ENCODE assay signal across 8 cellular contexts in genomic region chr4:123587983-123588494, GRCh38.
DNase-seq lines count a peak whose midpoint lies in the region; ATAC-seq and TF ChIP-seq lines count a peak whose summit lies in the region.

No MANE protein-coding gene starts in this region.

- DNase-seq in HCEC 1CT (peak; percentile 78), NCI-H345 treated with DMSO at 0.1 percent for 48 hours (lab: John Stamatoyannopoulos, UW; ENCODE audit: unreplicated experiment) (peak; percentile 44), erythroblast (lab: John Stamatoyannopoulos, UW) (peak; percentile 3 to 47), sciatic nerve (ENCODE audit: low spot score) (no peak), NCI-H446 (lab: John Stamatoyannopoulos, UW) (no peak), superior temporal gyrus (ENCODE audit: extremely low spot score) (no peak)

- peaks cover 23 to 35% (median 31%) of the 10 kb centered on the region in 10 experiments for H3K4me1 ChIP-seq in BLaER1 treated with 17β-estradiol and CSF1 and Interleukin-3, amounts not matched to agents 10 nM and 100 nM

- no peaks in the 10 kb centered on the region for H3K27me3 Mint-ChIP-seq in activated T-helper 17 cell treated with anti-CD3 and anti-CD28 coated beads, Interleukin-2, amount 50 U/mL, for 72 hours

- peak; percentile 76 for ATAC-seq in sciatic nerve
- ATAC-seq in activated T-helper 17 cell treated with anti-CD3 and anti-CD28 coated beads, Interleukin-2, amount 50 U/mL, for 72 hours (replicated peaks): no peak

- TF ChIP-seq POLR2A in erythroblast (IDR thresholded peaks at IDR 0.05; ENCODE audit: low read length): no peak

- H3K27me3 ChIP-seq in BLaER1 treated with 17β-estradiol and CSF1 and Interleukin-3, amounts not matched to agents 10 nM and 100 nM: peaks cover 0 to 10% (median 0%) of the 10 kb centered on the region in 11 experiments; a peak in 3 of 22 replicates

- H3K4me2 ChIP-seq in BLaER1 treated with 17β-estradiol and CSF1 and Interleukin-3, amounts not matched to agents 10 nM and 100 nM: peak overlapping the region; percentile 63 to 84 (median 75)

- H3K4me3 ChIP-seq in BLaER1 treated with 17β-estradiol and CSF1 and Interleukin-3, amounts not matched to agents 10 nM and 100 nM: no peak overlapping the region

- no peak overlapping the region for H3K4me3 Mint-ChIP-seq in activated T-helper 17 cell treated with anti-CD3 and anti-CD28 coated beads, Interleukin-2, amount 50 U/mL, for 72 hours

- H3K36me3 Mint-ChIP-seq in activated T-helper 17 cell treated with anti-CD3 and anti-CD28 coated beads, Interleukin-2, amount 50 U/mL, for 72 hours (ENCODE audit: low read depth): no peaks in the 10 kb centered on the region

- peak overlapping the region; percentile 25 to 85 (median 57); a peak in 18 of 22 replicates for H3K27ac ChIP-seq in BLaER1 treated with 17β-estradiol and CSF1 and Interleukin-3, amounts not matched to agents 10 nM and 100 nM

- H3K9me3 Mint-ChIP-seq in activated T-helper 17 cell treated with anti-CD3 and anti-CD28 coated beads, Interleukin-2, amount 50 U/mL, for 72 hours: no peaks in the 10 kb centered on the region

- H3K4me1 Mint-ChIP-seq in activated T-helper 17 cell treated with anti-CD3 and anti-CD28 coated beads, Interleukin-2, amount 50 U/mL, for 72 hours: no peaks in the 10 kb centered on the region

- peak overlapping the region in 5 of 11 experiments; percentile 33 to 65 (median 48); a peak in 10 of 22 replicates for H3K9ac ChIP-seq in BLaER1 treated with 17β-estradiol and CSF1 and Interleukin-3, amounts not matched to agents 10 nM and 100 nM

- H3K27ac Mint-ChIP-seq in activated T-helper 17 cell treated with anti-CD3 and anti-CD28 coated beads, Interleukin-2, amount 50 U/mL, for 72 hours: no peak overlapping the region

- peaks cover 0 to 7% (median 0%) of the 10 kb centered on the region in 11 experiments; a peak in 3 of 22 replicates for H3K9me3 ChIP-seq in BLaER1 treated with 17β-estradiol and CSF1 and Interleukin-3, amounts not matched to agents 10 nM and 100 nM (replicated peaks in 1 of 11)

- no peaks in the 10 kb centered on the region for H3K36me3 ChIP-seq in BLaER1 treated with 17β-estradiol and CSF1 and Interleukin-3, amounts not matched to agents 10 nM and 100 nM

- intact Hi-C loops in sciatic nerve (cut with DNase I): no loop called here

- H4K20me1 ChIP-seq in BLaER1 treated with 17β-estradiol and CSF1 and Interleukin-3, amounts not matched to agents 10 nM and 100 nM: no peaks in the 10 kb centered on the region

Comparison
In these comparisons a context has a peak if more than half of its experiments do, and no peak if none do; other contexts are left out.
1. DNase-seq: peak in HCEC 1CT (single experiment), NCI-H345 treated with DMSO at 0.1 percent for 48 hours (single experiment) and erythroblast (2 of 2); none in sciatic nerve (single experiment), NCI-H446 (0 of 2) and superior temporal gyrus (single experiment).